Comparison of ENCODE assay signal across 2 cellular contexts in genomic region chr16:8848939-8849391, GRCh38.
TF ChIP-seq lines count a peak whose summit lies in the region.

No MANE protein-coding gene starts in this region.

TF ChIP-seq in A549, 52 proteins besides CTCF, POLR2A, EP300 and RAD21:
- TF ChIP-seq CHD2 (IDR thresholded peaks at IDR 0.05; ENCODE audit: low read length, partially characterized antibody) (no peak), RCOR1 (IDR thresholded peaks at IDR 0.05; ENCODE audit: low read depth, low read length) (no peak), EHF (CRISPR knock-in tag; IDR thresholded peaks at IDR 0.05) (no peak), BCL3 (IDR thresholded peaks at IDR 0.05) (no peak)

TF ChIP-seq in GM12891, 5 proteins besides CTCF, POLR2A, EP300 and RAD21:
- 0 out of 2 replicates have a peak, but pooled peaks have one; percentile 45 for TF ChIP-seq POLR2AphosphoS5 (IDR thresholded peaks at IDR 0.05; ENCODE audit: low read depth, low read length)
- no peak for TF ChIP-seq TAF1 (IDR thresholded peaks at IDR 0.05; ENCODE audit: low read depth, low read length)
